In genomic region chr9:89740722-89741121, GRCh38 we compare ENCODE assay signal across 9 cellular contexts.
DNase-seq lines count a peak whose midpoint lies in the region; ATAC-seq lines count a peak whose summit lies in the region.
"Had no signal": no experiment of that assay in that cellular context is flagged by ENCODE, and none has a peak within 500 bp of the region (broad histone marks: within the 10 kb centered on the region; RNA-seq: fewer than 3 reads in every experiment).

No MANE protein-coding gene starts in this region.

- H3K27me3 Mint-ChIP-seq in naive thymus-derived CD4-positive, alpha-beta T cell, result no peaks in the 10 kb centered on the region

- H3K36me3 ChIP-seq in naive thymus-derived CD4-positive, alpha-beta T cell (ENCODE audit: control insufficient read depth in 2 of 3, insufficient read depth in 3 of 3, low read length in 3 of 3), result no peaks in the 10 kb centered on the region
- H3K36me3 ChIP-seq in H7 (replicated peaks; ENCODE audit: control insufficient read depth, insufficient read depth, low read length), result no peaks in the 10 kb centered on the region

- H3K27me3 ChIP-seq in naive thymus-derived CD4-positive, alpha-beta T cell (ENCODE audit: control insufficient read depth in 2 of 2, insufficient read depth in 2 of 2, low read length in 2 of 2), result no peaks in the 10 kb centered on the region
- H3K27me3 ChIP-seq in H7 (ENCODE audit: control insufficient read depth, insufficient read depth, low read length), result no peaks in the 10 kb centered on the region

- peaks cover 0 to 5% (median 0%) of the 10 kb centered on the region in 3 experiments for H3K9me3 ChIP-seq in naive thymus-derived CD4-positive, alpha-beta T cell (ENCODE audit: control insufficient read depth in 2 of 3, low read length in 3 of 3)

- POLR2A ChIA-PET in naive thymus-derived CD4-positive, alpha-beta T cell (lab: Charles Lee), result no interaction called here

- no peak overlapping the region for H3K4me3 ChIP-seq in naive thymus-derived CD4-positive, alpha-beta T cell (ENCODE audit: low read length)
- H3K4me3 ChIP-seq in H7 (ENCODE audit: insufficient read depth, low read depth, low read length), result no peak overlapping the region

- peaks cover 18 to 60% of the 10 kb centered on the region in 2 donors for H3K4me1 ChIP-seq in naive thymus-derived CD4-positive, alpha-beta T cell (ENCODE audit: control insufficient read depth in 2 of 2, insufficient read depth in 2 of 2, low read length in 2 of 2)

- intact Hi-C loops in naive thymus-derived CD4-positive, alpha-beta T cell (cut with micrococcal nuclease), result loop anchor here in 1 of 2 donors (5.0 kb wide), 3 partner anchors 38 to 298 kb away; no protein-coding TSS in a partner anchor

- DNase-seq in T-helper 22 cell (ENCODE audit: low read depth) (peak; percentile 18), HK-2 (ENCODE audit: unreplicated experiment) (no peak), DMS114 treated with DMSO at 0.1 percent for 48 hours (lab: John Stamatoyannopoulos, UW; ENCODE audit: unreplicated experiment) (no peak), H7 (no peak), left lobe of liver (ENCODE audit: low spot score) (no peak)
- peak in 2 of 9 donors; percentile 18 to 41 for DNase-seq in naive thymus-derived CD4-positive, alpha-beta T cell
- DNase-seq: GDM1 had no signal

- H3K4me3 Mint-ChIP-seq in naive thymus-derived CD4-positive, alpha-beta T cell, result peak overlapping the region; percentile 27 to 79 (median 69)

- no peak overlapping the region for H3K27ac ChIP-seq in naive thymus-derived CD4-positive, alpha-beta T cell (ENCODE audit: low read depth, low read length)

- peaks cover 0 to 20% (median 0%) of the 10 kb centered on the region in 5 donors for H3K36me3 Mint-ChIP-seq in naive thymus-derived CD4-positive, alpha-beta T cell

- ATAC-seq in GM18511 (IDR thresholded peaks at IDR 0.05; ENCODE audit: unreplicated experiment) (peak; percentile 72), HG02571 (IDR thresholded peaks at IDR 0.05; ENCODE audit: unreplicated experiment) (peak; percentile 69), left lobe of liver (no peak)
- ATAC-seq in naive thymus-derived CD4-positive, alpha-beta T cell, result peak; percentile 22

- peak overlapping the region in 3 of 9 donors; percentile 25 to 86 (median 85) for H3K27ac Mint-ChIP-seq in naive thymus-derived CD4-positive, alpha-beta T cell

- peaks cover 0 to 3% (median 0%) of the 10 kb centered on the region in 11 donors for H3K9me3 Mint-ChIP-seq in naive thymus-derived CD4-positive, alpha-beta T cell

- H3K4me1 Mint-ChIP-seq in naive thymus-derived CD4-positive, alpha-beta T cell, result peaks cover 42 to 78% (median 67%) of the 10 kb centered on the region in 7 donors

- CTCF ChIA-PET in naive thymus-derived CD4-positive, alpha-beta T cell (lab: Charles Lee), result no interaction called here
